Comparison of ENCODE assay signal across 1 cellular context in genomic region chrX:153653556-153653955, GRCh38.
A peak's percentile ranks its signal among the peaks of the same experiment; 100 is the strongest.
TF ChIP-seq lines count a peak whose summit lies in the region.

No MANE protein-coding gene starts in this region.

TF ChIP-seq in HepG2, 621 proteins besides CTCF, POLR2A, EP300 and RAD21:
- TF ChIP-seq MEF2D (CRISPR knock-in tag; IDR thresholded peaks at IDR 0.05), result no peak
- TF ChIP-seq ZFP82 (CRISPR knock-in tag; IDR thresholded peaks at IDR 0.05; ENCODE audit: borderline replicate concordance), result peak; percentile 85; the same call in 1 of the 2 replicates
- no peak for TF ChIP-seq NRL (CRISPR knock-in tag; IDR thresholded peaks at IDR 0.05; ENCODE audit: borderline replicate concordance)
- TF ChIP-seq SALL1 (CRISPR knock-in tag; IDR thresholded peaks at IDR 0.05), result no peak
- TF ChIP-seq DBP (CRISPR knock-in tag; IDR thresholded peaks at IDR 0.05; ENCODE audit: not compliant biosample characterization), result no peak
TF ChIP-seq in HepG2: peak in this region for 1.
